In genomic region chr9:92558612-92559374, GRCh38 we compare ENCODE assay signal across 1 cellular context.
TF ChIP-seq lines count a peak whose summit lies in the region.

No MANE protein-coding gene starts in this region.

TF ChIP-seq in K562, 482 proteins besides CTCF, POLR2A, EP300 and RAD21:
- TF ChIP-seq CEBPZ (IDR thresholded peaks at IDR 0.05; ENCODE audit: borderline replicate concordance, low read depth, low read length) (no peak), ZNF316 (IDR thresholded peaks at IDR 0.05) (peak; percentile 25; the same call in 1 of the 2 replicates), NFE2 (IDR thresholded peaks at IDR 0.05; ENCODE audit: low read depth) (peak; percentile 66), C11orf30 (IDR thresholded peaks at IDR 0.05; ENCODE audit: low read depth) (peak; percentile 56; the same call in 1 of the 2 replicates)
